In the genomic region with DNA sequence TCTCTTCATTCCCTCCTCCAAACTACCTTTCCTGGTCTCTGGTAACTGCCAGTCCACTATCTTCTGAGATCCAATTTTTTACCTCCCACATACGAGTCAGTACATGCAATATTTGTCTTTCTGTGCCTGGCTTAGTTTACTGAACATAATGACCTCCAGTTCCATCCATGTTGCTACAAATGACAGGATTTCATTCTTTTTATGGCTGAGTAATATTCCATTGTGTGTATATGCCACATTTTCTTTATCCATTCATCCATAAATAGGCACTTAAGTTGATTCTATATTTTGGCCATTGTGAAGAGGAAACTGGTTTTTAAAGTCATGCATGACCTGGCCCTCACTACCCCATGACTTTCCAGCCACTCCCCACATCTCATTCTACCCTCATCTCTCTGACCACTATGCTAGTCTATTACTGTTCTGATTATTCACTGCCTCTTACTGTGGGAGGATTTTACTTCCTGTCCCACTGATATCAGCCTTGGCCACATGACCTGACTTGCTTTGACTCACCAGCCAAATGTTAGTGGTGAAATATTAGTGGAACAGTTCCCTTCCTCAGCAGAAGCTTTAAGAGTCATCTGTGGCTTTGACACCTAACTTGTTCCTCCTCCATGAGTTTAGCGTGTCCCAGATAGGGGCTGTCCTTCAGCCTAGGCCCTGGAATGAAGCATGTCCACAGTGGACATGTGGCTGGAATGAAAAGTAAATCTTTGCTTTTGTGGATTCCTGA, we compare ENCODE assay signal across 8 cellular contexts. TPM values are rescaled to one million over a fixed set of nuclear protein-coding genes. Genes with fewer than 3 reads are reported as not detected.
DNase-seq lines count a peak whose midpoint lies in the region; ATAC-seq, FAIRE-seq and TF ChIP-seq lines count a peak whose summit lies in the region.

No MANE protein-coding gene starts in this region.

- peaks cover under 1% of the 10 kb centered on the region for H3K36me3 ChIP-seq in astrocyte (ENCODE audit: insufficient read depth, low read length)

- no peaks in the 10 kb centered on the region for H3K27me3 ChIP-seq in HL-60 (ENCODE audit: insufficient read depth, poor library complexity, severe bottlenecking)
- no peaks in the 10 kb centered on the region for H3K27me3 ChIP-seq in astrocyte (ENCODE audit: insufficient read depth, low read length)

- peak; percentile 84 for ATAC-seq in GM21423 (IDR thresholded peaks at IDR 0.05; ENCODE audit: unreplicated experiment)

- FAIRE-seq in astrocyte (lab: Jason Lieb, UNC) = no peak

- peaks cover 5% of the 10 kb centered on the region for H3K4me1 ChIP-seq in astrocyte (ENCODE audit: insufficient read depth, low read length)

- peaks cover 9% of the 10 kb centered on the region for H3K9me3 Mint-ChIP-seq in astrocyte (ENCODE audit: unreplicated experiment)

- peaks cover 8% of the 10 kb centered on the region for H3K4me1 Mint-ChIP-seq in astrocyte (ENCODE audit: low read depth, unreplicated experiment)

- H4K20me1 ChIP-seq in astrocyte (ENCODE audit: insufficient read depth, low read length) = no peaks in the 10 kb centered on the region

- no peaks in the 10 kb centered on the region for H3K9me3 ChIP-seq in astrocyte (ENCODE audit: insufficient read depth, low read depth, low read length)

- H3K4me3 Mint-ChIP-seq in astrocyte (ENCODE audit: unreplicated experiment) = no peak overlapping the region

- DNase-seq in GM12865 (ENCODE audit: low read depth) (peak; percentile 75), HL-60 (ENCODE audit: low read depth in 1 of 2, low spot score in 1 of 2) (peak; percentile 82 to 84), astrocyte (ENCODE audit: low read depth) (peak; percentile 79), non-pigmented ciliary epithelial cell (ENCODE audit: low read depth) (peak; percentile 66), DMS114 treated with DMSO at 0.1 percent for 48 hours (lab: John Stamatoyannopoulos, UW; ENCODE audit: unreplicated experiment) (no peak), ecto neural progenitor cell (ENCODE audit: low spot score) (no peak), DMS 273 treated with DMSO at 0.1 percent for 48 hours (lab: John Stamatoyannopoulos, UW) (no peak)

- H3K27me3 Mint-ChIP-seq in astrocyte (ENCODE audit: low read depth, unreplicated experiment) = no peaks in the 10 kb centered on the region

- no peak overlapping the region for H3K9ac ChIP-seq in astrocyte (ENCODE audit: low read length)

- H3K4me3 ChIP-seq in GM12865 (ENCODE audit: low read depth, low read length) = no peak overlapping the region
- H3K4me3 ChIP-seq in HL-60 (replicated peaks; ENCODE audit: insufficient read depth, low read length) = no peak overlapping the region
- H3K4me3 ChIP-seq in astrocyte (ENCODE audit: insufficient read depth, low read depth, low read length) = no peak overlapping the region

- H3K4me2 ChIP-seq in astrocyte (ENCODE audit: low read length) = no peak overlapping the region

- peaks cover 12% of the 10 kb centered on the region for H3K36me3 Mint-ChIP-seq in astrocyte (ENCODE audit: low read depth, unreplicated experiment)

- H3K27ac ChIP-seq in HL-60 (replicated peaks) (no peak overlapping the region; the same call in 1 of the 2 replicates), astrocyte (ENCODE audit: low read depth, low read length) (no peak overlapping the region)

- H3K79me2 ChIP-seq in astrocyte (ENCODE audit: insufficient read depth, low read length) = no peaks in the 10 kb centered on the region

- no peak overlapping the region for H2AFZ ChIP-seq in astrocyte (ENCODE audit: low read depth, low read length)

- H3K27ac Mint-ChIP-seq in astrocyte (ENCODE audit: unreplicated experiment) = peak overlapping the region; percentile 8

- TF ChIP-seq CTCF in GM12865 (IDR thresholded peaks at IDR 0.05; ENCODE audit: insufficient read depth, low read depth, low read length, missing control alignments) (no peak), HL-60 (IDR thresholded peaks at IDR 0.05; ENCODE audit: insufficient read depth, low read length) (no peak), astrocyte (IDR thresholded peaks at IDR 0.05; ENCODE audit: insufficient read depth, low read depth, low read length) (no peak)

RNA-seq across cellular contexts. Expression of gene GOLGA5, which starts 52.2 kb away (rescaled TPM):
- 43.1 and 49.4 TPM in 2 replicates for total RNA-seq in astrocyte

Comparison
In these comparisons a context has a peak if more than half of its experiments do, and no peak if none do; other contexts are left out.
1. DNase-seq: peak in GM12865 (single experiment), HL-60 (2 of 2), astrocyte (single experiment) and non-pigmented ciliary epithelial cell (single experiment); none in DMS114 treated with DMSO at 0.1 percent for 48 hours (single experiment), ecto neural progenitor cell (single experiment) and DMS 273 treated with DMSO at 0.1 percent for 48 hours (single experiment).